23 cellular contexts compared by ENCODE assay signal in the genomic region with DNA sequence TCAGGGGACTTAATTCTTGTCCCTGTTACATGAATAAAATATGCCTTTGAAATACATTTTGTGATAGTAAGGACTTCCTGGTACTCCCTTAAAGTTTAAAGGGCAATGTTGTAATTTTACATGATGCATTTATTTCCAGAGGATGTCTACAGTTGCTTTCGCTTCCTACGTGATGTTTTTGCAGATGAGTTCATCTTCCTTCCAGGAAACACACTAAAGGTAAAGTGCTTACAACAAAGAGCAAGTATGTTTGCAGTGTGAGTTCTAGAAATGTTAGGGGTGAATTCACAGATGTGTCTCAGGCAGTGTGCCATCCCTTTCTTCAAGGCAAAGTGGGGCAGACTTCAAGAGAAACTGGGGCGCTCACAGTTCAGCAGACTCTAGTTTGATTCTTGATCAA. TPM values are rescaled to one million over a fixed set of nuclear protein-coding genes. Genes with fewer than 3 reads are reported as not detected.
DNase-seq lines count a peak whose midpoint lies in the region; ATAC-seq and TF ChIP-seq lines count a peak whose summit lies in the region.
"Had no signal": no experiment of that assay in that cellular context is flagged by ENCODE, and none has a peak within 500 bp of the region (broad histone marks: within the 10 kb centered on the region; RNA-seq: fewer than 3 reads in every experiment).

No MANE protein-coding gene starts in this region.

- DNase-seq in activated T-cell treated with anti-CD3 and anti-CD28 coated beads, Interleukin-2, amount 50 U/mL, for 24 hours = no peak
- no peak for DNase-seq in activated T-cell treated with anti-CD3 and anti-CD28 coated beads, Interleukin-2, amount 50 U/mL, for 48 hours
- DNase-seq in T-cell (peak in 1 of 34 experiments; percentile 1), uterus (no peak), chondrocyte (ENCODE audit: low spot score) (no peak)
- DNase-seq in activated naive CD8-positive, alpha-beta T cell treated with anti-CD3 and anti-CD28 coated beads, Interleukin-2, amount 50 U/mL, for 24 hours = no peak
- no peak for DNase-seq in stimulated activated effector memory CD8-positive, alpha-beta T cell treated with anti-CD3 and anti-CD28 coated beads, Interleukin-12 subunit alpha, Interleukin-12 subunit beta, amount 100 ng/mL, for 72 hours (ENCODE audit: low spot score in 2 of 2)
- DNase-seq: ACHN; anterior cingulate cortex; CD8-positive, alpha-beta memory T cell; DND-41; endodermal cell; H7; head of caudate nucleus; immature natural killer cell; mammary epithelial cell; NCI-H1930; pancreas; Peyer's patch; stimulated activated CD4-positive, alpha-beta T cell treated with anti-CD3 and anti-CD28 coated beads, Interleukin-2, amount 100 ng/mL, for 24 hours; stomach had no signal

- no peaks in the 10 kb centered on the region for H3K36me3 ChIP-seq in uterus

- TF ChIP-seq CTCF in uterus (IDR thresholded peaks at IDR 0.05) (no peak), chondrocyte (IDR thresholded peaks at IDR 0.05) (no peak)

- no peak overlapping the region for H3K27ac ChIP-seq in uterus
- H3K27ac ChIP-seq: KMS-11, pancreas, Peyer's patch had no signal

- no peaks in the 10 kb centered on the region for H3K9me3 Mint-ChIP-seq in activated T-cell treated with anti-CD3 and anti-CD28 coated beads, Interleukin-2, amount 50 U/mL, for 24 hours
- H3K9me3 Mint-ChIP-seq in T-cell (no peaks in the 10 kb centered on the region), chondrocyte (ENCODE audit: low read depth) (no peaks in the 10 kb centered on the region)
- no peaks in the 10 kb centered on the region for H3K9me3 Mint-ChIP-seq in activated naive CD8-positive, alpha-beta T cell treated with anti-CD3 and anti-CD28 coated beads, Interleukin-2, amount 50 U/mL, for 24 hours
- no peaks in the 10 kb centered on the region for H3K9me3 Mint-ChIP-seq in stimulated activated effector memory CD8-positive, alpha-beta T cell treated with anti-CD3 and anti-CD28 coated beads, Interleukin-12 subunit alpha, Interleukin-12 subunit beta, amount 100 ng/mL, for 72 hours
- H3K9me3 Mint-ChIP-seq: CD8-positive, alpha-beta memory T cell; endodermal cell; immature natural killer cell had no signal

- no peaks in the 10 kb centered on the region for H3K9me3 ChIP-seq in uterus
- H3K9me3 ChIP-seq: pancreas, Peyer's patch, stomach had no signal

- no peaks in the 10 kb centered on the region for H3K27me3 ChIP-seq in uterus
- H3K27me3 ChIP-seq: pancreas, Peyer's patch, stomach had no signal

- H3K4me3 Mint-ChIP-seq in activated T-cell treated with anti-CD3 and anti-CD28 coated beads, Interleukin-2, amount 50 U/mL, for 24 hours = no peak overlapping the region
- peak overlapping the region in 1 of 3 donors; percentile 29 for H3K4me3 Mint-ChIP-seq in T-cell
- no peak overlapping the region for H3K4me3 Mint-ChIP-seq in activated naive CD8-positive, alpha-beta T cell treated with anti-CD3 and anti-CD28 coated beads, Interleukin-2, amount 50 U/mL, for 24 hours
- H3K4me3 Mint-ChIP-seq in stimulated activated effector memory CD8-positive, alpha-beta T cell treated with anti-CD3 and anti-CD28 coated beads, Interleukin-12 subunit alpha, Interleukin-12 subunit beta, amount 100 ng/mL, for 72 hours = no peak overlapping the region
- no peak overlapping the region for H3K4me3 Mint-ChIP-seq in chondrocyte (ENCODE audit: unreplicated experiment)
- H3K4me3 Mint-ChIP-seq: CD8-positive, alpha-beta memory T cell; endodermal cell; immature natural killer cell had no signal

- no peaks in the 10 kb centered on the region for H3K4me1 ChIP-seq in uterus
- H3K4me1 ChIP-seq: pancreas, Peyer's patch, stomach had no signal

- peaks cover 31% of the 10 kb centered on the region for H3K4me1 Mint-ChIP-seq in activated T-cell treated with anti-CD3 and anti-CD28 coated beads, Interleukin-2, amount 50 U/mL, for 24 hours (ENCODE audit: low read depth)
- peaks cover 6 to 14% (median 8%) of the 10 kb centered on the region in 3 donors for H3K4me1 Mint-ChIP-seq in T-cell
- peaks cover 14% of the 10 kb centered on the region for H3K4me1 Mint-ChIP-seq in activated naive CD8-positive, alpha-beta T cell treated with anti-CD3 and anti-CD28 coated beads, Interleukin-2, amount 50 U/mL, for 24 hours
- H3K4me1 Mint-ChIP-seq in stimulated activated effector memory CD8-positive, alpha-beta T cell treated with anti-CD3 and anti-CD28 coated beads, Interleukin-12 subunit alpha, Interleukin-12 subunit beta, amount 100 ng/mL, for 72 hours = peaks cover 12% of the 10 kb centered on the region
- H3K4me1 Mint-ChIP-seq in chondrocyte (ENCODE audit: low read depth) = peaks cover 12% of the 10 kb centered on the region
- H3K4me1 Mint-ChIP-seq: endodermal cell, immature natural killer cell had no signal

- H3K4me3 ChIP-seq in uterus = no peak overlapping the region
- H3K4me3 ChIP-seq: pancreas, Peyer's patch, stomach had no signal

- no peaks in the 10 kb centered on the region for H3K27me3 Mint-ChIP-seq in activated T-cell treated with anti-CD3 and anti-CD28 coated beads, Interleukin-2, amount 50 U/mL, for 24 hours
- H3K27me3 Mint-ChIP-seq in T-cell = no peaks in the 10 kb centered on the region
- no peaks in the 10 kb centered on the region for H3K27me3 Mint-ChIP-seq in activated naive CD8-positive, alpha-beta T cell treated with anti-CD3 and anti-CD28 coated beads, Interleukin-2, amount 50 U/mL, for 24 hours
- H3K27me3 Mint-ChIP-seq in chondrocyte (ENCODE audit: low read depth) = no peaks in the 10 kb centered on the region
- H3K27me3 Mint-ChIP-seq: CD8-positive, alpha-beta memory T cell had no signal

- intact Hi-C loops in uterus (cut with DNase I; ENCODE audit: low total_unique reads) = no loop called here

- POLR2A ChIA-PET in T-cell (lab: Charles Lee) = no interaction called here

- CTCF ChIA-PET in T-cell (lab: Charles Lee) = no interaction called here

- H3K27ac Mint-ChIP-seq in activated T-cell treated with anti-CD3 and anti-CD28 coated beads, Interleukin-2, amount 50 U/mL, for 24 hours = peak overlapping the region; percentile 95
- H3K27ac Mint-ChIP-seq in T-cell (peak overlapping the region; percentile 77 to 83), chondrocyte (ENCODE audit: unreplicated experiment) (no peak overlapping the region)
- H3K27ac Mint-ChIP-seq in activated naive CD8-positive, alpha-beta T cell treated with anti-CD3 and anti-CD28 coated beads, Interleukin-2, amount 50 U/mL, for 24 hours = peak overlapping the region; percentile 68
- H3K27ac Mint-ChIP-seq in stimulated activated effector memory CD8-positive, alpha-beta T cell treated with anti-CD3 and anti-CD28 coated beads, Interleukin-12 subunit alpha, Interleukin-12 subunit beta, amount 100 ng/mL, for 72 hours = peak overlapping the region; percentile 73
- H3K27ac Mint-ChIP-seq: endodermal cell had no signal

- peaks cover 95% of the 10 kb centered on the region for H3K36me3 Mint-ChIP-seq in activated T-cell treated with anti-CD3 and anti-CD28 coated beads, Interleukin-2, amount 50 U/mL, for 24 hours (ENCODE audit: low read depth)
- H3K36me3 Mint-ChIP-seq in T-cell (peaks cover 68% of the 10 kb centered on the region), chondrocyte (ENCODE audit: low read depth) (peaks cover 57% of the 10 kb centered on the region)
- peaks cover 54% of the 10 kb centered on the region for H3K36me3 Mint-ChIP-seq in activated naive CD8-positive, alpha-beta T cell treated with anti-CD3 and anti-CD28 coated beads, Interleukin-2, amount 50 U/mL, for 24 hours (ENCODE audit: low read depth)
- H3K36me3 Mint-ChIP-seq in stimulated activated effector memory CD8-positive, alpha-beta T cell treated with anti-CD3 and anti-CD28 coated beads, Interleukin-12 subunit alpha, Interleukin-12 subunit beta, amount 100 ng/mL, for 72 hours = peaks cover 85% of the 10 kb centered on the region

- ATAC-seq in T-cell (replicated peaks in 1 of 4) (peak; percentile 43 to 63 (median 54)), GM18861 (IDR thresholded peaks at IDR 0.05; ENCODE audit: unreplicated experiment) (no peak)
- ATAC-seq in activated naive CD8-positive, alpha-beta T cell treated with anti-CD3 and anti-CD28 coated beads, Interleukin-2, amount 50 U/mL, for 24 hours = peak; percentile 35
- ATAC-seq in stimulated activated effector memory CD8-positive, alpha-beta T cell treated with anti-CD3 and anti-CD28 coated beads, Interleukin-12 subunit alpha, Interleukin-12 subunit beta, amount 100 ng/mL, for 72 hours = no peak

- TF ChIP-seq POLR2A in uterus (IDR thresholded peaks at IDR 0.05) = no peak

RNA-seq across cellular contexts. Expression of gene GNPAT, which starts 31.2 kb away (rescaled TPM):
- total RNA-seq in T-cell (10 to 100 TPM; 23.7 to 36.9 (median 35.5) TPM), uterus (10 to 100 TPM in 3 of 4 donors, 1 to 10 TPM in 1; 8.2 to 56.1 (median 32.7) TPM), chondrocyte (37.6 to 43.2 TPM (median 37.9 TPM) in 3 replicates)

Comparison
In these comparisons a context has a peak if more than half of its experiments do, and no peak if none do; other contexts are left out.
1. ATAC-seq: peak in T-cell (4 of 4) and activated naive CD8-positive, alpha-beta T cell treated with anti-CD3 and anti-CD28 coated beads, Interleukin-2, amount 50 U/mL, for 24 hours (single experiment); none in stimulated activated effector memory CD8-positive, alpha-beta T cell treated with anti-CD3 and anti-CD28 coated beads, Interleukin-12 subunit alpha, Interleukin-12 subunit beta, amount 100 ng/mL, for 72 hours (single experiment) and GM18861 (single experiment).